4 cellular contexts compared by ENCODE assay signal in genomic region chr9:94340750-94341149, GRCh38. TPM values are rescaled to one million over a fixed set of nuclear protein-coding genes. Genes with fewer than 3 reads are reported as not detected.
"Had no signal": no experiment of that assay in that cellular context is flagged by ENCODE, and none has a peak within 500 bp of the region (broad histone marks: within the 10 kb centered on the region; RNA-seq: fewer than 3 reads in every experiment).

No MANE protein-coding gene starts in this region.

RNA-seq across cellular contexts. Expression of gene NUTM2F, which starts 12.3 kb away (rescaled TPM):
- total RNA-seq: LHCN-M2, M059J, MCF 10A, NCI-H460 had no signal
